Comparison of ENCODE assay signal across 22 cellular contexts in the genomic region with DNA sequence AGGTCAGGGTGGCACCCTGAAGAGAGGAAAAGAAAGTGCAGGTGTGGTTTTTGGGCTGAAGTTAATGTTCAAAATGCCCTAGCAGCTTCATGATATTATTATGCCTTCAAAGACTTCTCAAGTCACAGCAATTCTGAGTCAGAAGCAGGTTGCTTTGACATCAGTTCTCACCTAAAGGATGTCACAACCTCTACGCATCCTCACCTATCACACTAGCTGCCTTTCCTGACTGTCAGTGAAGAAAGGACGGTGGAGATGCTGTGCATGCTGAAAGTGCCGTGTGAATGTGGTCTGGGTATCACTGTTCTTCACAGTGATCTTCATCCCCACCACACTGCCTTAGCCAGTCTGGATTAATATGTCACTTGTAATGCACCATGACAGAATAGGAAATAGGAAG.
"Had no signal": no experiment of that assay in that cellular context is flagged by ENCODE, and none has a peak within 500 bp of the region (broad histone marks: within the 10 kb centered on the region; RNA-seq: fewer than 3 reads in every experiment).

No MANE protein-coding gene starts in this region.

- H3K27ac ChIP-seq: breast epithelium, neural progenitor cell, right atrium auricular region, vagina, VCaP had no signal

- H3K9ac ChIP-seq: neural progenitor cell had no signal

- H3K4me3 Mint-ChIP-seq: activated CD8-positive, alpha-beta T cell treated with anti-CD3 and anti-CD28 coated beads for 36 hours; activated naive CD4-positive, alpha-beta T cell treated with anti-CD3 and anti-CD28 coated beads, Interleukin-2, amount 50 U/mL, for 24 hours; dendritic cell treated with granulocyte-macrophage colony-stimulating factor and Interleukin-4, amounts not matched to agents 40 ng/mL and 50 ng/mL, for 4 days; neural progenitor cell; type B pancreatic cell had no signal

- H3K27ac Mint-ChIP-seq: activated CD8-positive, alpha-beta T cell treated with anti-CD3 and anti-CD28 coated beads for 36 hours; activated naive CD4-positive, alpha-beta T cell treated with anti-CD3 and anti-CD28 coated beads, Interleukin-2, amount 50 U/mL, for 24 hours; dendritic cell treated with granulocyte-macrophage colony-stimulating factor and Interleukin-4, amounts not matched to agents 40 ng/mL and 50 ng/mL, for 4 days; neural progenitor cell; type B pancreatic cell had no signal

- H3K9me3 Mint-ChIP-seq: activated CD8-positive, alpha-beta T cell treated with anti-CD3 and anti-CD28 coated beads for 36 hours; activated naive CD4-positive, alpha-beta T cell treated with anti-CD3 and anti-CD28 coated beads, Interleukin-2, amount 50 U/mL, for 24 hours; dendritic cell treated with granulocyte-macrophage colony-stimulating factor and Interleukin-4, amounts not matched to agents 40 ng/mL and 50 ng/mL, for 4 days; neural progenitor cell; type B pancreatic cell had no signal

- H3K4me3 ChIP-seq: breast epithelium, esophagus muscularis mucosa, left lung, lung, neural progenitor cell, right atrium auricular region, vagina had no signal

- H3K9me3 ChIP-seq: breast epithelium, esophagus muscularis mucosa, left lung, right atrium auricular region, vagina had no signal

- H3K27me3 ChIP-seq: breast epithelium, esophagus muscularis mucosa, left lung, neural progenitor cell, right atrium auricular region, vagina had no signal

- H3K36me3 ChIP-seq: breast epithelium, neural progenitor cell had no signal

- H3K4me1 Mint-ChIP-seq: activated naive CD4-positive, alpha-beta T cell treated with anti-CD3 and anti-CD28 coated beads, Interleukin-2, amount 50 U/mL, for 24 hours; neural progenitor cell had no signal

- DNase-seq: activated CD4-positive, alpha-beta T cell treated with anti-CD3 and anti-CD28 coated beads for 48 hours; activated CD8-positive, alpha-beta T cell treated with anti-CD3 and anti-CD28 coated beads for 36 hours; activated gamma-delta T cell treated with Interleukin-2 at 50 U/mL for 16 hours; activated T-cell treated with anti-CD3 and anti-CD28 coated beads for 4 hours; central memory CD4-positive, alpha-beta T cell; foreskin melanocyte; left lung; stimulated activated CD4-positive, alpha-beta T cell treated with anti-CD3 and anti-CD28 coated beads, Interleukin-15, amount 100 ng/mL, for 24 hours; stimulated activated CD4-positive, alpha-beta T cell treated with anti-CD3 and anti-CD28 coated beads, Interleukin-2, amount 100 ng/mL, for 24 hours; stimulated activated naive CD4-positive, alpha-beta T cell treated with Interleukin-2 at 50 U/mL for 16 hours; substantia nigra; T-helper 9 cell had no signal

- H3K4me1 ChIP-seq: breast epithelium, left lung, neural progenitor cell had no signal

- ATAC-seq: activated CD8-positive, alpha-beta T cell treated with anti-CD3 and anti-CD28 coated beads for 36 hours; left lung had no signal

- H3K27me3 Mint-ChIP-seq: activated CD8-positive, alpha-beta T cell treated with anti-CD3 and anti-CD28 coated beads for 36 hours; activated naive CD4-positive, alpha-beta T cell treated with anti-CD3 and anti-CD28 coated beads, Interleukin-2, amount 50 U/mL, for 24 hours; dendritic cell treated with granulocyte-macrophage colony-stimulating factor and Interleukin-4, amounts not matched to agents 40 ng/mL and 50 ng/mL, for 4 days; type B pancreatic cell had no signal
